ENCODE assay signal across 10 cellular contexts in genomic region chr9:105625088-105625487, GRCh38. TPM values are rescaled to one million over a fixed set of nuclear protein-coding genes. Genes with fewer than 3 reads are reported as not detected.
"Had no signal": no experiment of that assay in that cellular context is flagged by ENCODE, and none has a peak within 500 bp of the region (broad histone marks: within the 10 kb centered on the region; RNA-seq: fewer than 3 reads in every experiment).

No MANE protein-coding gene starts in this region.

- H3K9ac ChIP-seq: GM23248 had no signal

- FAIRE-seq: H1 had no signal

- H3K27ac ChIP-seq: GM23248 had no signal

- H2AFZ ChIP-seq: GM23248, GM23338 had no signal

- H3K9me3 ChIP-seq: HAP-1 had no signal

- H3K4me1 ChIP-seq: HAP-1 had no signal

- H3K4me3 ChIP-seq: GM23248, GM23338, HAP-1 had no signal

- ATAC-seq: GM23338, HCT116 had no signal

- H3K4me2 ChIP-seq: GM23338 had no signal

- DNase-seq: GM23248, GOT3, H7, H9, HCEC 1CT, HFFc6 had no signal

- H3K36me3 ChIP-seq: HAP-1 had no signal

RNA-seq across cellular contexts. Expression of gene TAL2, which starts 37.2 kb away (rescaled TPM):
- total RNA-seq: GM23248, GM23338, H7, HFFc6 had no signal
- polyA plus RNA-seq: GM23248 had no signal
